ENCODE assay signal across 29 cellular contexts in genomic region chr19:53002479-53002878, GRCh38. TPM values are rescaled to one million over a fixed set of nuclear protein-coding genes. Genes with fewer than 3 reads are reported as not detected.
"Had no signal": no experiment of that assay in that cellular context is flagged by ENCODE, and none has a peak within 500 bp of the region (broad histone marks: within the 10 kb centered on the region; RNA-seq: fewer than 3 reads in every experiment).

No MANE protein-coding gene starts in this region.

- H3K4me1 Mint-ChIP-seq: activated CD4-positive, alpha-beta T cell treated with anti-CD3 and anti-CD28 coated beads, Interleukin-2, amount 10 ng/mL, durations not matched to agents 7 days and 5 days; T-cell had no signal

- H3K27ac Mint-ChIP-seq: activated CD4-positive, alpha-beta memory T cell treated with anti-CD3 and anti-CD28 coated beads for 36 hours; activated CD4-positive, alpha-beta T cell treated with anti-CD3 and anti-CD28 coated beads, Interleukin-2, amount 10 ng/mL, durations not matched to agents 7 days and 5 days; activated naive CD8-positive, alpha-beta T cell; T-cell had no signal

- DNase-seq: activated CD4-positive, alpha-beta memory T cell treated with anti-CD3 and anti-CD28 coated beads for 36 hours; activated CD4-positive, alpha-beta T cell treated with anti-CD3 and anti-CD28 coated beads, Interleukin-2, amount 10 ng/mL, durations not matched to agents 7 days and 5 days; activated CD4-positive, CD25-positive, alpha-beta regulatory T cell; activated CD8-positive, alpha-beta memory T cell treated with anti-CD3 and anti-CD28 coated beads for 24 hours; activated effector memory CD4-positive, alpha-beta T cell treated with anti-CD3 and anti-CD28 coated beads, Interleukin-2, amount 50 U/mL, for 16 hours; activated naive CD4-positive, alpha-beta T cell treated with Interleukin-2 at 50 U/mL for 16 hours; activated T-cell treated with anti-CD3 and anti-CD28 coated beads, Interleukin-2, amount 50 U/mL, for 4 hours; amygdala; brain microvascular endothelial cell; NCI-H1092; NCI-H1417; NCI-H1694; NCI-H2029; NCI-H345; NCI-H510A; NCI-H526 treated with DMSO at 0.1 percent for 48 hours; NCI-H82; OCI-M1; RPMI8226; T-cell; T-helper 2 cell; T1000 had no signal

- H3K9me3 Mint-ChIP-seq: activated CD4-positive, alpha-beta memory T cell treated with anti-CD3 and anti-CD28 coated beads for 36 hours had no signal

- H3K27me3 Mint-ChIP-seq: activated CD4-positive, alpha-beta T cell treated with anti-CD3 and anti-CD28 coated beads, Interleukin-2, amount 10 ng/mL, durations not matched to agents 7 days and 5 days had no signal

- H3K36me3 ChIP-seq: brain microvascular endothelial cell, cardiac muscle cell had no signal

- H3K27ac ChIP-seq: brain microvascular endothelial cell, cardiac muscle cell, SK-N-MC had no signal

- ATAC-seq: activated T-cell treated with anti-CD3 and anti-CD28 coated beads, Interleukin-2, amount 50 U/mL, for 4 hours; Panc1; Right ventricle myocardium inferior; T-cell had no signal

- H3K4me3 Mint-ChIP-seq: activated CD4-positive, alpha-beta memory T cell treated with anti-CD3 and anti-CD28 coated beads for 36 hours; activated CD4-positive, alpha-beta T cell treated with anti-CD3 and anti-CD28 coated beads, Interleukin-2, amount 10 ng/mL, durations not matched to agents 7 days and 5 days; activated naive CD8-positive, alpha-beta T cell; activated T-cell treated with anti-CD3 and anti-CD28 coated beads, Interleukin-2, amount 50 U/mL, for 4 hours; T-cell had no signal

- H3K4me3 ChIP-seq: cardiac muscle cell, SK-N-MC had no signal

- H3K36me3 Mint-ChIP-seq: activated CD4-positive, alpha-beta memory T cell treated with anti-CD3 and anti-CD28 coated beads for 36 hours had no signal

- H3K27me3 ChIP-seq: brain microvascular endothelial cell, cardiac muscle cell had no signal

RNA-seq across cellular contexts. Expression of gene ERVV-1, which starts 11.2 kb away (rescaled TPM):
- total RNA-seq: activated CD4-positive, alpha-beta memory T cell treated with anti-CD3 and anti-CD28 coated beads for 36 hours; activated CD4-positive, alpha-beta T cell treated with anti-CD3 and anti-CD28 coated beads, Interleukin-2, amount 10 ng/mL, durations not matched to agents 7 days and 5 days; activated T-cell treated with anti-CD3 and anti-CD28 coated beads, Interleukin-2, amount 50 U/mL, for 4 hours; cardiac muscle cell; LHCN-M2; MCF 10A; Right ventricle myocardium inferior; T-cell had no signal

RNA-seq across cellular contexts. Expression of gene ERVV-2, which starts 42.1 kb away (rescaled TPM):
- total RNA-seq: activated CD4-positive, alpha-beta memory T cell treated with anti-CD3 and anti-CD28 coated beads for 36 hours; activated CD4-positive, alpha-beta T cell treated with anti-CD3 and anti-CD28 coated beads, Interleukin-2, amount 10 ng/mL, durations not matched to agents 7 days and 5 days; activated T-cell treated with anti-CD3 and anti-CD28 coated beads, Interleukin-2, amount 50 U/mL, for 4 hours; LHCN-M2; MCF 10A; Right ventricle myocardium inferior; T-cell had no signal
